1 cellular context compared by ENCODE assay signal in the genomic region with DNA sequence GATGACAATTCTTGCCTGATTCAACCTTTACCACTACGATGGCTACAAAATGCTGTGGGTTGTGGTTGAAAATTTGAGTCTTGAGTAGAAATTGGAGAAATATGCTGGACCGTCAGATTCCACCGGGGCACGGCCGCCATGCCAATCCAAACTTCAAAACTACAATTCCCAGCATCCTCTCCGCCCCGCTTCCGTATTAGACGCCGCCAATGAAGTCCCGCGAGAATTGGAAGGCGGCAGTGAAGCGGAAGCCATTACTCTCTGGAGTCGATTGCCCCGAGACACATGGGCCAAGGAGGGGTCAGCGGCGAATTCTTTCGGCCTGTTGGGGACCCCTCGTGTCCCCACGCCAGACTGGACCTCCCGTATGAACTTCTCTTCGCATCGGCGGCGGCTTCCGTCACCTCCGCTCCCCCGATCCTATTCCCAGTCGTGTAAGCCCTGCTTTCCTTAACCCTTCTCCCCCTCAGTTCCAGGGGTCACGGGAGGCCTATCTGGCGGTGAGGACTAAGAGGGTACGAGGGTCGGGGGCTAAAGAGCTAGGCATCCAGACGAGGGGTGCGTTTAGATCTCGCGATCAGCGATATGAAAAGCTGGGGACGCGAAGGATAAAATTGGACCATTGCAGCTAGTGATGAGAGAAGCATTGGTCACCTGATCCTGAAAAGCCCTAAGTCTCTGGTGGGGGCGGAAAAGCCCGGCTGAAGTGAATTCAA.
A peak's percentile ranks its signal among the peaks of the same experiment; 100 is the strongest.
TF ChIP-seq lines count a peak whose summit lies in the region.

A gene (plus strand): TSS at position 239 of the 716 bp plus-strand sequence. CDS start 15,620 bp downstream, outside the sequence.

TF ChIP-seq in HepG2, 621 proteins besides CTCF, POLR2A, EP300 and RAD21 (continued from another document and continues in another):
- TF ChIP-seq, protein P1, sequence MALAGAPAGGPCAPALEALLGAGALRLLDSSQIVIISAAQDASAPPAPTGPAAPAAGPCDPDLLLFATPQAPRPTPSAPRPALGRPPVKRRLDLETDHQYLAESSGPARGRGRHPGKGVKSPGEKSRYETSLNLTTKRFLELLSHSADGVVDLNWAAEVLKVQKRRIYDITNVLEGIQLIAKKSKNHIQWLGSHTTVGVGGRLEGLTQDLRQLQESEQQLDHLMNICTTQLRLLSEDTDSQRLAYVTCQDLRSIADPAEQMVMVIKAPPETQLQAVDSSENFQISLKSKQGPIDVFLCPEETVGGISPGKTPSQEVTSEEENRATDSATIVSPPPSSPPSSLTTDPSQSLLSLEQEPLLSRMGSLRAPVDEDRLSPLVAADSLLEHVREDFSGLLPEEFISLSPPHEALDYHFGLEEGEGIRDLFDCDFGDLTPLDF (CRISPR knock-in tag; IDR thresholded peaks at IDR 0.05): peak; percentile 86
- TF ChIP-seq ZNF75D (CRISPR knock-in tag; IDR thresholded peaks at IDR 0.05; ENCODE audit: borderline replicate concordance) (no peak), ZFX (CRISPR knock-in tag; IDR thresholded peaks at IDR 0.05; ENCODE audit: low read depth) (peak; percentile 94), ZNF556 (CRISPR knock-in tag; IDR thresholded peaks at IDR 0.05; ENCODE audit: borderline replicate concordance) (peak; percentile 57; the same call in 1 of the 2 replicates), TOE1 (CRISPR knock-in tag; IDR thresholded peaks at IDR 0.05) (no peak), TEAD2 (CRISPR knock-in tag; IDR thresholded peaks at IDR 0.05) (no peak), FOXO1 (CRISPR knock-in tag; IDR thresholded peaks at IDR 0.05) (no peak), ZNF768 (CRISPR knock-in tag; IDR thresholded peaks at IDR 0.05) (peak; percentile 36; the same call in 1 of the 2 replicates), TCF12 (IDR thresholded peaks at IDR 0.05) (no peak), TCF12 (CRISPR knock-in tag; IDR thresholded peaks at IDR 0.05) (0 out of 2 replicates have a peak, but pooled peaks have one; percentile 48), NCOR1 (IDR thresholded peaks at IDR 0.05; ENCODE audit: borderline replicate concordance, low read length) (no peak), MBNL3 (CRISPR knock-in tag; conservative IDR thresholded peaks at IDR 0.05) (no peak), FLYWCH1 (CRISPR knock-in tag; IDR thresholded peaks at IDR 0.05) (no peak), ATAD3A (CRISPR knock-in tag; IDR thresholded peaks at IDR 0.05) (no peak), ZNF841 (CRISPR knock-in tag; IDR thresholded peaks at IDR 0.05; ENCODE audit: borderline replicate concordance) (no peak), ZNF83 (CRISPR knock-in tag; IDR thresholded peaks at IDR 0.05; ENCODE audit: borderline replicate concordance) (0 out of 2 replicates have a peak, but pooled peaks have one; percentile 54), ZNF776 (CRISPR knock-in tag; IDR thresholded peaks at IDR 0.05) (0 out of 2 replicates have a peak, but pooled peaks have one; percentile 53), MED13 (CRISPR knock-in tag; IDR thresholded peaks at IDR 0.05) (0 out of 2 replicates have a peak, but pooled peaks have one; percentile 35), ZNF563 (CRISPR knock-in tag; IDR thresholded peaks at IDR 0.05) (no peak; the same call in 1 of the 2 replicates), RXRA (CRISPR knock-in tag; IDR thresholded peaks at IDR 0.05) (peak; percentile 64), ZMYM3 (CRISPR knock-in tag; IDR thresholded peaks at IDR 0.05) (peak; percentile 37; the same call in 1 of the 2 replicates), ZBTB1 (CRISPR knock-in tag; IDR thresholded peaks at IDR 0.05; ENCODE audit: borderline replicate concordance) (no peak), MTA3 (CRISPR knock-in tag; IDR thresholded peaks at IDR 0.05) (no peak), ZNF652 (CRISPR knock-in tag; IDR thresholded peaks at IDR 0.05; ENCODE audit: borderline replicate concordance, low read depth) (peak; percentile 70), CBX2 (IDR thresholded peaks at IDR 0.05; ENCODE audit: low read depth, low read length) (no peak), CBX2 (CRISPR knock-in tag; IDR thresholded peaks at IDR 0.05; ENCODE audit: low read depth) (no peak)
- TF ChIP-seq, protein P2, sequence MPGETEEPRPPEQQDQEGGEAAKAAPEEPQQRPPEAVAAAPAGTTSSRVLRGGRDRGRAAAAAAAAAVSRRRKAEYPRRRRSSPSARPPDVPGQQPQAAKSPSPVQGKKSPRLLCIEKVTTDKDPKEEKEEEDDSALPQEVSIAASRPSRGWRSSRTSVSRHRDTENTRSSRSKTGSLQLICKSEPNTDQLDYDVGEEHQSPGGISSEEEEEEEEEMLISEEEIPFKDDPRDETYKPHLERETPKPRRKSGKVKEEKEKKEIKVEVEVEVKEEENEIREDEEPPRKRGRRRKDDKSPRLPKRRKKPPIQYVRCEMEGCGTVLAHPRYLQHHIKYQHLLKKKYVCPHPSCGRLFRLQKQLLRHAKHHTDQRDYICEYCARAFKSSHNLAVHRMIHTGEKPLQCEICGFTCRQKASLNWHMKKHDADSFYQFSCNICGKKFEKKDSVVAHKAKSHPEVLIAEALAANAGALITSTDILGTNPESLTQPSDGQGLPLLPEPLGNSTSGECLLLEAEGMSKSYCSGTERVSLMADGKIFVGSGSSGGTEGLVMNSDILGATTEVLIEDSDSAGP (CRISPR knock-in tag; IDR thresholded peaks at IDR 0.05; ENCODE audit: borderline replicate concordance): peak; percentile 73; the same call in 1 of the 2 replicates
- TF ChIP-seq, protein P3, sequence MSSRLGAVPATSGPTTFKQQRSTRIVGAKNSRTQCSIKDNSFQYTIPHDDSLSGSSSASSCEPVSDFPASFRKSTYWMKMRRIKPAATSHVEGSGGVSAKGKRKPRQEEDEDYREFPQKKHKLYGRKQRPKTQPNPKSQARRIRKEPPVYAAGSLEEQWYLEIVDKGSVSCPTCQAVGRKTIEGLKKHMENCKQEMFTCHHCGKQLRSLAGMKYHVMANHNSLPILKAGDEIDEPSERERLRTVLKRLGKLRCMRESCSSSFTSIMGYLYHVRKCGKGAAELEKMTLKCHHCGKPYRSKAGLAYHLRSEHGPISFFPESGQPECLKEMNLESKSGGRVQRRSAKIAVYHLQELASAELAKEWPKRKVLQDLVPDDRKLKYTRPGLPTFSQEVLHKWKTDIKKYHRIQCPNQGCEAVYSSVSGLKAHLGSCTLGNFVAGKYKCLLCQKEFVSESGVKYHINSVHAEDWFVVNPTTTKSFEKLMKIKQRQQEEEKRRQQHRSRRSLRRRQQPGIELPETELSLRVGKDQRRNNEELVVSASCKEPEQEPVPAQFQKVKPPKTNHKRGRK (CRISPR knock-in tag; IDR thresholded peaks at IDR 0.05): peak; percentile 19; the same call in 1 of the 2 replicates
- TF ChIP-seq, protein P4, sequence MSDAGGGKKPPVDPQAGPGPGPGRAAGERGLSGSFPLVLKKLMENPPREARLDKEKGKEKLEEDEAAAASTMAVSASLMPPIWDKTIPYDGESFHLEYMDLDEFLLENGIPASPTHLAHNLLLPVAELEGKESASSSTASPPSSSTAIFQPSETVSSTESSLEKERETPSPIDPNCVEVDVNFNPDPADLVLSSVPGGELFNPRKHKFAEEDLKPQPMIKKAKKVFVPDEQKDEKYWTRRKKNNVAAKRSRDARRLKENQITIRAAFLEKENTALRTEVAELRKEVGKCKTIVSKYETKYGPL (CRISPR knock-in tag; IDR thresholded peaks at IDR 0.05): no peak
- TF ChIP-seq, protein P5, sequence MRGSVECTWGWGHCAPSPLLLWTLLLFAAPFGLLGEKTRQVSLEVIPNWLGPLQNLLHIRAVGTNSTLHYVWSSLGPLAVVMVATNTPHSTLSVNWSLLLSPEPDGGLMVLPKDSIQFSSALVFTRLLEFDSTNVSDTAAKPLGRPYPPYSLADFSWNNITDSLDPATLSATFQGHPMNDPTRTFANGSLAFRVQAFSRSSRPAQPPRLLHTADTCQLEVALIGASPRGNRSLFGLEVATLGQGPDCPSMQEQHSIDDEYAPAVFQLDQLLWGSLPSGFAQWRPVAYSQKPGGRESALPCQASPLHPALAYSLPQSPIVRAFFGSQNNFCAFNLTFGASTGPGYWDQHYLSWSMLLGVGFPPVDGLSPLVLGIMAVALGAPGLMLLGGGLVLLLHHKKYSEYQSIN (CRISPR knock-in tag; IDR thresholded peaks at IDR 0.05; ENCODE audit: borderline replicate concordance): 0 out of 2 replicates have a peak, but pooled peaks have one; percentile 69
- TF ChIP-seq, protein P6, sequence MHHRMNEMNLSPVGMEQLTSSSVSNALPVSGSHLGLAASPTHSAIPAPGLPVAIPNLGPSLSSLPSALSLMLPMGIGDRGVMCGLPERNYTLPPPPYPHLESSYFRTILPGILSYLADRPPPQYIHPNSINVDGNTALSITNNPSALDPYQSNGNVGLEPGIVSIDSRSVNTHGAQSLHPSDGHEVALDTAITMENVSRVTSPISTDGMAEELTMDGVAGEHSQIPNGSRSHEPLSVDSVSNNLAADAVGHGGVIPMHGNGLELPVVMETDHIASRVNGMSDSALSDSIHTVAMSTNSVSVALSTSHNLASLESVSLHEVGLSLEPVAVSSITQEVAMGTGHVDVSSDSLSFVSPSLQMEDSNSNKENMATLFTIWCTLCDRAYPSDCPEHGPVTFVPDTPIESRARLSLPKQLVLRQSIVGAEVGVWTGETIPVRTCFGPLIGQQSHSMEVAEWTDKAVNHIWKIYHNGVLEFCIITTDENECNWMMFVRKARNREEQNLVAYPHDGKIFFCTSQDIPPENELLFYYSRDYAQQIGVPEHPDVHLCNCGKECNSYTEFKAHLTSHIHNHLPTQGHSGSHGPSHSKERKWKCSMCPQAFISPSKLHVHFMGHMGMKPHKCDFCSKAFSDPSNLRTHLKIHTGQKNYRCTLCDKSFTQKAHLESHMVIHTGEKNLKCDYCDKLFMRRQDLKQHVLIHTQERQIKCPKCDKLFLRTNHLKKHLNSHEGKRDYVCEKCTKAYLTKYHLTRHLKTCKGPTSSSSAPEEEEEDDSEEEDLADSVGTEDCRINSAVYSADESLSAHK (CRISPR knock-in tag; IDR thresholded peaks at IDR 0.05; ENCODE audit: borderline replicate concordance): no peak
- TF ChIP-seq, protein P7, sequence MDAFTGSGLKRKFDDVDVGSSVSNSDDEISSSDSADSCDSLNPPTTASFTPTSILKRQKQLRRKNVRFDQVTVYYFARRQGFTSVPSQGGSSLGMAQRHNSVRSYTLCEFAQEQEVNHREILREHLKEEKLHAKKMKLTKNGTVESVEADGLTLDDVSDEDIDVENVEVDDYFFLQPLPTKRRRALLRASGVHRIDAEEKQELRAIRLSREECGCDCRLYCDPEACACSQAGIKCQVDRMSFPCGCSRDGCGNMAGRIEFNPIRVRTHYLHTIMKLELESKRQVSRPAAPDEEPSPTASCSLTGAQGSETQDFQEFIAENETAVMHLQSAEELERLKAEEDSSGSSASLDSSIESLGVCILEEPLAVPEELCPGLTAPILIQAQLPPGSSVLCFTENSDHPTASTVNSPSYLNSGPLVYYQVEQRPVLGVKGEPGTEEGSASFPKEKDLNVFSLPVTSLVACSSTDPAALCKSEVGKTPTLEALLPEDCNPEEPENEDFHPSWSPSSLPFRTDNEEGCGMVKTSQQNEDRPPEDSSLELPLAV (CRISPR knock-in tag; conservative IDR thresholded peaks at IDR 0.05; ENCODE audit: low read depth): no peak
- TF ChIP-seq, protein P8, sequence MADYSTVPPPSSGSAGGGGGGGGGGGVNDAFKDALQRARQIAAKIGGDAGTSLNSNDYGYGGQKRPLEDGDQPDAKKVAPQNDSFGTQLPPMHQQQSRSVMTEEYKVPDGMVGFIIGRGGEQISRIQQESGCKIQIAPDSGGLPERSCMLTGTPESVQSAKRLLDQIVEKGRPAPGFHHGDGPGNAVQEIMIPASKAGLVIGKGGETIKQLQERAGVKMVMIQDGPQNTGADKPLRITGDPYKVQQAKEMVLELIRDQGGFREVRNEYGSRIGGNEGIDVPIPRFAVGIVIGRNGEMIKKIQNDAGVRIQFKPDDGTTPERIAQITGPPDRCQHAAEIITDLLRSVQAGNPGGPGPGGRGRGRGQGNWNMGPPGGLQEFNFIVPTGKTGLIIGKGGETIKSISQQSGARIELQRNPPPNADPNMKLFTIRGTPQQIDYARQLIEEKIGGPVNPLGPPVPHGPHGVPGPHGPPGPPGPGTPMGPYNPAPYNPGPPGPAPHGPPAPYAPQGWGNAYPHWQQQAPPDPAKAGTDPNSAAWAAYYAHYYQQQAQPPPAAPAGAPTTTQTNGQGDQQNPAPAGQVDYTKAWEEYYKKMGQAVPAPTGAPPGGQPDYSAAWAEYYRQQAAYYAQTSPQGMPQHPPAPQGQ (CRISPR knock-in tag; IDR thresholded peaks at IDR 0.05; ENCODE audit: borderline replicate concordance): no peak
- TF ChIP-seq, protein P9, sequence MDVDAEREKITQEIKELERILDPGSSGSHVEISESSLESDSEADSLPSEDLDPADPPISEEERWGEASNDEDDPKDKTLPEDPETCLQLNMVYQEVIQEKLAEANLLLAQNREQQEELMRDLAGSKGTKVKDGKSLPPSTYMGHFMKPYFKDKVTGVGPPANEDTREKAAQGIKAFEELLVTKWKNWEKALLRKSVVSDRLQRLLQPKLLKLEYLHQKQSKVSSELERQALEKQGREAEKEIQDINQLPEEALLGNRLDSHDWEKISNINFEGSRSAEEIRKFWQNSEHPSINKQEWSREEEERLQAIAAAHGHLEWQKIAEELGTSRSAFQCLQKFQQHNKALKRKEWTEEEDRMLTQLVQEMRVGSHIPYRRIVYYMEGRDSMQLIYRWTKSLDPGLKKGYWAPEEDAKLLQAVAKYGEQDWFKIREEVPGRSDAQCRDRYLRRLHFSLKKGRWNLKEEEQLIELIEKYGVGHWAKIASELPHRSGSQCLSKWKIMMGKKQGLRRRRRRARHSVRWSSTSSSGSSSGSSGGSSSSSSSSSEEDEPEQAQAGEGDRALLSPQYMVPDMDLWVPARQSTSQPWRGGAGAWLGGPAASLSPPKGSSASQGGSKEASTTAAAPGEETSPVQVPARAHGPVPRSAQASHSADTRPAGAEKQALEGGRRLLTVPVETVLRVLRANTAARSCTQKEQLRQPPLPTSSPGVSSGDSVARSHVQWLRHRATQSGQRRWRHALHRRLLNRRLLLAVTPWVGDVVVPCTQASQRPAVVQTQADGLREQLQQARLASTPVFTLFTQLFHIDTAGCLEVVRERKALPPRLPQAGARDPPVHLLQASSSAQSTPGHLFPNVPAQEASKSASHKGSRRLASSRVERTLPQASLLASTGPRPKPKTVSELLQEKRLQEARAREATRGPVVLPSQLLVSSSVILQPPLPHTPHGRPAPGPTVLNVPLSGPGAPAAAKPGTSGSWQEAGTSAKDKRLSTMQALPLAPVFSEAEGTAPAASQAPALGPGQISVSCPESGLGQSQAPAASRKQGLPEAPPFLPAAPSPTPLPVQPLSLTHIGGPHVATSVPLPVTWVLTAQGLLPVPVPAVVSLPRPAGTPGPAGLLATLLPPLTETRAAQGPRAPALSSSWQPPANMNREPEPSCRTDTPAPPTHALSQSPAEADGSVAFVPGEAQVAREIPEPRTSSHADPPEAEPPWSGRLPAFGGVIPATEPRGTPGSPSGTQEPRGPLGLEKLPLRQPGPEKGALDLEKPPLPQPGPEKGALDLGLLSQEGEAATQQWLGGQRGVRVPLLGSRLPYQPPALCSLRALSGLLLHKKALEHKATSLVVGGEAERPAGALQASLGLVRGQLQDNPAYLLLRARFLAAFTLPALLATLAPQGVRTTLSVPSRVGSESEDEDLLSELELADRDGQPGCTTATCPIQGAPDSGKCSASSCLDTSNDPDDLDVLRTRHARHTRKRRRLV (CRISPR knock-in tag; IDR thresholded peaks at IDR 0.05): peak; percentile 78; the same call in 1 of the 2 replicates
- TF ChIP-seq, protein P10, sequence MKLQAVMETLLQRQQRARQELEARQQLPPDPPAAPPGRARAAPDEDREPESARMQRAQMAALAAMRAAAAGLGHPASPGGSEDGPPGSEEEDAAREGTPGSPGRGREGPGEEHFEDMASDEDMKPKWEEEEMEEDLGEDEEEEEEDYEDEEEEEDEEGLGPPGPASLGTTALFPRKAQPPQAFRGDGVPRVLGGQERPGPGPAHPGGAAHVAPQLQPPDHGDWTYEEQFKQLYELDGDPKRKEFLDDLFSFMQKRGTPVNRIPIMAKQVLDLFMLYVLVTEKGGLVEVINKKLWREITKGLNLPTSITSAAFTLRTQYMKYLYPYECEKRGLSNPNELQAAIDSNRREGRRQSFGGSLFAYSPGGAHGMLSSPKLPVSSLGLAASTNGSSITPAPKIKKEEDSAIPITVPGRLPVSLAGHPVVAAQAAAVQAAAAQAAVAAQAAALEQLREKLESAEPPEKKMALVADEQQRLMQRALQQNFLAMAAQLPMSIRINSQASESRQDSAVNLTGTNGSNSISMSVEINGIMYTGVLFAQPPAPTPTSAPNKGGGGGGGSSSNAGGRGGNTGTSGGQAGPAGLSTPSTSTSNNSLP (IDR thresholded peaks at IDR 0.05; ENCODE audit: low read depth, low read length): no peak
